Comparison of ENCODE assay signal across 8 cellular contexts in genomic region chr19:49487277-49488045, GRCh38. TPM values are rescaled to one million over a fixed set of nuclear protein-coding genes. Genes with fewer than 3 reads are reported as not detected.
DNase-seq lines count a peak whose midpoint lies in the region; ATAC-seq lines count a peak whose summit lies in the region.

Gene RPL13A, plus strand, starts transcription at chr19:49487608. Its CDS starts 22 bp downstream, at chr19:49487630.

- H3K9me3 ChIP-seq in NT2/D1 (ENCODE audit: insufficient read depth, low read length): no peaks in the 10 kb centered on the region
- H3K9me3 ChIP-seq in endocrine pancreas (ENCODE audit: control insufficient read depth, low read length): no peaks in the 10 kb centered on the region
- no peaks in the 10 kb centered on the region for H3K9me3 ChIP-seq in mesenchymal stem cell (ENCODE audit: control insufficient read depth, low read length)

- H3K79me1 ChIP-seq in mesenchymal stem cell (replicated peaks; ENCODE audit: low read length, poor library complexity, severe bottlenecking): peaks cover 3% of the 10 kb centered on the region

- peak within 1 kb of the TSS in 1 of 2 experiments; percentile 85 for H3K14ac ChIP-seq in mesenchymal stem cell (ENCODE audit: low read length in 2 of 2)

- no peak within 1 kb of the TSS for H2BK5ac ChIP-seq in mesenchymal stem cell (ENCODE audit: low read depth, low read length, poor library complexity, severe bottlenecking)

- H2BK12ac ChIP-seq in mesenchymal stem cell (ENCODE audit: low read length in 2 of 2): no peak within 1 kb of the TSS

- peak within 1 kb of the TSS; percentile 54 for H2BK120ac ChIP-seq in mesenchymal stem cell (ENCODE audit: low read depth, low read length)

- peak within 1 kb of the TSS; percentile 94 for H3K27ac Mint-ChIP-seq in activated CD8-positive, alpha-beta memory T cell treated with anti-CD3 and anti-CD28 coated beads, Interleukin-2, amount 10 ng/mL, durations not matched to agents 7 days and 5 days

- H3K36me3 ChIP-seq in NT2/D1 (ENCODE audit: insufficient read depth, insufficient read length, low read length) (peaks cover 49% of the 10 kb centered on the region), endocrine pancreas (ENCODE audit: control insufficient read depth, insufficient read depth, low read length) (peaks cover 9% of the 10 kb centered on the region), mesenchymal stem cell (ENCODE audit: control insufficient read depth in 1 of 2, insufficient read depth in 2 of 2, low read depth in 1 of 2, low read length in 2 of 2) (peaks cover 38 to 47% of the 10 kb centered on the region in 2 experiments)

- H3K4me3 ChIP-seq in NT2/D1 (ENCODE audit: insufficient read length, low read depth): peak within 1 kb of the TSS; percentile 95
- peak within 1 kb of the TSS; percentile 89 for H3K4me3 ChIP-seq in endocrine pancreas (ENCODE audit: control insufficient read depth, insufficient read depth, low read length)
- peak within 1 kb of the TSS; percentile 77 to 97 for H3K4me3 ChIP-seq in mesenchymal stem cell (ENCODE audit: insufficient read depth in 1 of 2, low read depth in 1 of 2, low read length in 2 of 2)

- H3K36me3 Mint-ChIP-seq in activated CD8-positive, alpha-beta memory T cell treated with anti-CD3 and anti-CD28 coated beads, Interleukin-2, amount 10 ng/mL, durations not matched to agents 7 days and 5 days: peaks cover 67% of the 10 kb centered on the region

- H3K4ac ChIP-seq in mesenchymal stem cell (ENCODE audit: low read depth in 1 of 2, low read length in 2 of 2): peak within 1 kb of the TSS; percentile 27 to 71

- H3K27me3 Mint-ChIP-seq in activated CD8-positive, alpha-beta memory T cell treated with anti-CD3 and anti-CD28 coated beads, Interleukin-2, amount 10 ng/mL, durations not matched to agents 7 days and 5 days: no peaks in the 10 kb centered on the region

- H2AFZ ChIP-seq in mesenchymal stem cell (ENCODE audit: low read depth, low read length): peak within 1 kb of the TSS; percentile 48

- peak within 1 kb of the TSS; percentile 66 to 92 for H3K18ac ChIP-seq in mesenchymal stem cell (ENCODE audit: low read depth in 1 of 2, low read length in 2 of 2)

- H3K23ac ChIP-seq in mesenchymal stem cell (ENCODE audit: low read length in 2 of 2): peak within 1 kb of the TSS in 1 of 2 experiments; percentile 6

- H3K9ac ChIP-seq in NT2/D1 (ENCODE audit: insufficient read length, low read depth) (peak within 1 kb of the TSS; percentile 99), endocrine pancreas (ENCODE audit: control insufficient read depth, insufficient read depth, low read length) (peak within 1 kb of the TSS; percentile 81), mesenchymal stem cell (ENCODE audit: low read length) (peak within 1 kb of the TSS; percentile 100)

- peak within 1 kb of the TSS; percentile 37 for H3K27ac ChIP-seq in mesenchymal stem cell (ENCODE audit: low read length, poor library complexity, severe bottlenecking)

- peak; percentile 89 for ATAC-seq in GM21381 (IDR thresholded peaks at IDR 0.05; ENCODE audit: unreplicated experiment)
- peak; percentile 88 for ATAC-seq in activated CD8-positive, alpha-beta memory T cell treated with anti-CD3 and anti-CD28 coated beads, Interleukin-2, amount 10 ng/mL, durations not matched to agents 7 days and 5 days

- peaks cover 46% of the 10 kb centered on the region for H3K4me1 Mint-ChIP-seq in activated CD8-positive, alpha-beta memory T cell treated with anti-CD3 and anti-CD28 coated beads, Interleukin-2, amount 10 ng/mL, durations not matched to agents 7 days and 5 days

- DNase-seq in COR-L47 (lab: John Stamatoyannopoulos, UW) (peak; percentile 99), HUDEP-2 (lab: John Stamatoyannopoulos, UW; ENCODE audit: unreplicated experiment in 76 of 76) (peak; percentile 92 to 100 (median 100)), NT2/D1 (ENCODE audit: low read depth, low spot score) (peak; percentile 98), mesenchymal stem cell (peak; percentile 99)
- DNase-seq in activated CD8-positive, alpha-beta memory T cell treated with anti-CD3 and anti-CD28 coated beads, Interleukin-2, amount 10 ng/mL, durations not matched to agents 7 days and 5 days: peak; percentile 100
- peak; percentile 99 for DNase-seq in stimulated activated CD8-positive, alpha-beta memory T cell treated with anti-CD3 and anti-CD28 coated beads, Interleukin-12 subunit alpha, Interleukin-12 subunit beta, amount 100 ng/mL, for 4 hours (ENCODE audit: low read depth)

- H3K27me3 ChIP-seq in NT2/D1 (ENCODE audit: insufficient read depth, insufficient read length) (no peaks in the 10 kb centered on the region), endocrine pancreas (ENCODE audit: control insufficient read depth, insufficient read depth, low read length) (no peaks in the 10 kb centered on the region), mesenchymal stem cell (ENCODE audit: control insufficient read depth in 1 of 2, insufficient read depth in 1 of 2, low read length in 2 of 2) (no peaks in the 10 kb centered on the region)

- WGBS in mesenchymal stem cell: 1% methylated on average over 57 of the region's 57 CpGs

- CTCF ChIA-PET in activated CD8-positive, alpha-beta memory T cell treated with anti-CD3 and anti-CD28 coated beads, Interleukin-2, amount 10 ng/mL, durations not matched to agents 7 days and 5 days (lab: Charles Lee): interaction anchor here (1.0 to 3.0 kb wide), 6 partner anchors 9 to 103 kb away, joined by 3 to 19 read pairs (median 10); partner anchors contain the start of genes PRR12 and RPS11

- H2AK5ac ChIP-seq in mesenchymal stem cell (ENCODE audit: low read length, severe bottlenecking): peak within 1 kb of the TSS; percentile 46

- H3K4me2 ChIP-seq in mesenchymal stem cell (ENCODE audit: low read length, poor library complexity, severe bottlenecking): peak within 1 kb of the TSS; percentile 66

- peak within 1 kb of the TSS; percentile 90 for H4K91ac ChIP-seq in mesenchymal stem cell (ENCODE audit: low read length)

- H3K4me1 ChIP-seq in NT2/D1 (ENCODE audit: insufficient read depth, insufficient read length): peaks cover 3% of the 10 kb centered on the region
- peaks cover 9% of the 10 kb centered on the region for H3K4me1 ChIP-seq in endocrine pancreas (ENCODE audit: control insufficient read depth, insufficient read depth, low read length)
- peaks cover 24% of the 10 kb centered on the region for H3K4me1 ChIP-seq in mesenchymal stem cell (ENCODE audit: control insufficient read depth, insufficient read depth, low read depth, low read length)

- peak within 1 kb of the TSS; percentile 98 for H3K4me3 Mint-ChIP-seq in activated CD8-positive, alpha-beta memory T cell treated with anti-CD3 and anti-CD28 coated beads, Interleukin-2, amount 10 ng/mL, durations not matched to agents 7 days and 5 days

- H3K9me3 Mint-ChIP-seq in activated CD8-positive, alpha-beta memory T cell treated with anti-CD3 and anti-CD28 coated beads, Interleukin-2, amount 10 ng/mL, durations not matched to agents 7 days and 5 days (ENCODE audit: low read depth): no peaks in the 10 kb centered on the region

- peak within 1 kb of the TSS; percentile 100 for H4K8ac ChIP-seq in mesenchymal stem cell (ENCODE audit: low read length)

- H2BK15ac ChIP-seq in mesenchymal stem cell (ENCODE audit: low read depth, poor library complexity, severe bottlenecking): peak within 1 kb of the TSS; percentile 98

RNA-seq across cellular contexts. Expression of gene RPL13A, which starts in this region (rescaled TPM):
- 1,000 to 10,000 TPM; 2,143 to 2,523 TPM for total RNA-seq in activated CD8-positive, alpha-beta memory T cell treated with anti-CD3 and anti-CD28 coated beads, Interleukin-2, amount 10 ng/mL, durations not matched to agents 7 days and 5 days
- polyA plus RNA-seq in mesenchymal stem cell (2013, experiment 1 of 2): 4,918 TPM
- 4,876 TPM for polyA plus RNA-seq in mesenchymal stem cell (2013, experiment 2 of 2)

Comparison
In these comparisons a context has a peak if more than half of its experiments do, and no peak if none do; other contexts are left out.
1. Peak in every context shown above with its lines: DNase-seq, ATAC-seq, H3K4me3 ChIP-seq and H3K27ac ChIP-seq.